9 cellular contexts compared by ENCODE assay signal in the genomic region with DNA sequence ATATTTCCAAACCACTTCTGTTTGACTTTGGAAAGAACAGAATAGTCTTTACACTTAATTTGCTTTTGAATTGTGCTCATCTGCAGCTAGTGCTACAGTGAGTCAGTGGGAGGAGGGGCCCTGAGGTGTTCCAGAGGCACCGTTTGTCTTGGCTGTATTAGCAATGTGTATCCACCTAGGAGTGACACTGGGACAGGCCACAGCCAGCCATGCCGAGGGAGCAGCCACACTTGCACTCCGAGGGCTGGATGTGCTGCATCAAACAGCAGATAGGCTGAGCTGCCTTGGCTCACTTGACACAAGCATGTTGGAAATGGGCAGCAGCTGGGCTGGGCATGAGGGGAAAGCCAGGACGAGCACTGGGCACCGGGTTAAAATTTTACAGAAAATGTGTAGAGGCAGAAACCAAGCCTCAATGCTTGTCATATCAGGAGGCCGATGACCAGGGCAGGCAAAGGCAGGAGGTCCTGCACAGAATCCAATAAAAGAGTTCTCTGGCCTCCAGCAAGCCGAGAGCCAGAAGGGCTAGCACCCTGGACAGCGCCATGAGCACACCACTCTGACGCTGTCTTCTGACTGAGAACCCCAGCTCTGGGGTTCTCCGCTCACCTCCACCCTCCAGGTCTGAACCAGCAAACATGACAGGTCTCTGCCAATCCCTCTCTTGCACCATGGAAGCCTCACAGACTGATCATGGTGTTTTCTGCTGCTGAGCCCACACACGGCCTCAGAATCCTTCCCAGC.
DNase-seq lines count a peak whose midpoint lies in the region; TF ChIP-seq lines count a peak whose summit lies in the region.
"Had no signal": no experiment of that assay in that cellular context is flagged by ENCODE, and none has a peak within 500 bp of the region (broad histone marks: within the 10 kb centered on the region; RNA-seq: fewer than 3 reads in every experiment).

No MANE protein-coding gene starts in this region.

- DNase-seq in activated effector memory CD4-positive, alpha-beta T cell treated with anti-CD3 and anti-CD28 coated beads, Interleukin-2, amount 50 U/mL, for 16 hours, result peak; percentile 58
- no peak for DNase-seq in activated effector memory CD4-positive, alpha-beta T cell treated with Interleukin-2 at 50 U/mL for 16 hours
- DNase-seq in NCI-H460 (ENCODE audit: extremely low read depth, low read depth) (peak; percentile 25), fibroblast of pulmonary artery (ENCODE audit: low read depth) (peak; percentile 21), stromal cell of bone marrow (ENCODE audit: low read depth) (peak; percentile 2), germinal center (ENCODE audit: low spot score) (no peak), SKM-1 (lab: John Stamatoyannopoulos, UW; ENCODE audit: unreplicated experiment) (no peak), NCI-H524 (lab: John Stamatoyannopoulos, UW) (no peak)
- DNase-seq: NCI-H226 had no signal

- TF ChIP-seq CTCF in fibroblast of pulmonary artery (IDR thresholded peaks at IDR 0.05; ENCODE audit: low read length, missing control alignments), result no peak

- H3K4me3 ChIP-seq in fibroblast of pulmonary artery (replicated peaks; ENCODE audit: low read depth, low read length), result no peak overlapping the region

Comparison
In these comparisons a context has a peak if more than half of its experiments do, and no peak if none do; other contexts are left out.
1. DNase-seq: peak in activated effector memory CD4-positive, alpha-beta T cell treated with anti-CD3 and anti-CD28 coated beads, Interleukin-2, amount 50 U/mL, for 16 hours (single experiment), NCI-H460 (single experiment), fibroblast of pulmonary artery (single experiment) and stromal cell of bone marrow (single experiment); none in activated effector memory CD4-positive, alpha-beta T cell treated with Interleukin-2 at 50 U/mL for 16 hours (single experiment), germinal center (single experiment), SKM-1 (single experiment) and NCI-H524 (0 of 2).